Comparison of ENCODE assay signal across 14 cellular contexts in genomic region chr4:139956436-139957107, GRCh38.
DNase-seq lines count a peak whose midpoint lies in the region; ATAC-seq, FAIRE-seq and TF ChIP-seq lines count a peak whose summit lies in the region.
"Had no signal": no experiment of that assay in that cellular context is flagged by ENCODE, and none has a peak within 500 bp of the region (broad histone marks: within the 10 kb centered on the region; RNA-seq: fewer than 3 reads in every experiment).

No MANE protein-coding gene starts in this region.

- H3K79me2 ChIP-seq in SK-N-SH (ENCODE audit: insufficient read depth) (no peaks in the 10 kb centered on the region), endothelial cell of umbilical vein (ENCODE audit: control insufficient read depth, insufficient read depth, low read length) (no peaks in the 10 kb centered on the region)

- H3F3A ChIP-seq in SK-N-SH (replicated peaks; ENCODE audit: insufficient read depth): no peaks in the 10 kb centered on the region

- no peaks in the 10 kb centered on the region for H3K9me3 ChIP-seq in SK-N-SH
- H3K9me3 ChIP-seq in endothelial cell of umbilical vein (replicated peaks; ENCODE audit: control insufficient read depth, insufficient read depth, low read length): no peaks in the 10 kb centered on the region
- H3K9me3 ChIP-seq in tibial nerve: no peaks in the 10 kb centered on the region
- H3K9me3 ChIP-seq: body of pancreas had no signal

- POLR2A ChIA-PET in SK-N-SH (lab: Yijun Ruan, JAX) (no interaction called here), endothelial cell of umbilical vein (lab: Charles Lee) (no interaction called here)

- dilution Hi-C loops in endothelial cell of umbilical vein (cut with MboI; ENCODE audit: extremely low pct_ligation_motif_present, low sequenced_read_pairs): no loop called here

- H3K36me3 ChIP-seq in SK-N-SH (replicated peaks in 1 of 2; ENCODE audit: control insufficient read depth in 1 of 2, insufficient read depth in 2 of 2, low read length in 1 of 2) (no peaks in the 10 kb centered on the region), endothelial cell of umbilical vein (ENCODE audit: control insufficient read depth in 2 of 2, extremely low read depth in 1 of 2, insufficient read depth in 2 of 2, low read length in 2 of 2) (no peaks in the 10 kb centered on the region), tibial nerve (no peaks in the 10 kb centered on the region)

- BruUV-seq in endothelial cell of umbilical vein (replicated peaks; lab: Mats Ljungman, UMichigan): no TSS peak

- peak overlapping the region; percentile 15; the same call in 1 of the 2 replicates for H3K4me2 ChIP-seq in SK-N-SH
- peak overlapping the region; percentile 47 for H3K4me2 ChIP-seq in endothelial cell of umbilical vein (ENCODE audit: insufficient read depth, low read length)

- TF ChIP-seq POLR2A in endothelial cell of umbilical vein (IDR thresholded peaks at IDR 0.05; ENCODE audit: low read depth, low read length): no peak
- TF ChIP-seq POLR2A in tibial nerve (IDR thresholded peaks at IDR 0.05): no peak

- H3K4me1 ChIP-seq in SK-N-SH (ENCODE audit: control insufficient read depth in 1 of 2, insufficient read depth in 2 of 2, low read depth in 1 of 2, low read length in 1 of 2): peaks cover 0 to 36% of the 10 kb centered on the region in 2 experiments; a peak in 3 of 4 replicates
- H3K4me1 ChIP-seq in endothelial cell of umbilical vein (ENCODE audit: control insufficient read depth, extremely low read depth, insufficient read depth, low read length): peaks cover 17% of the 10 kb centered on the region
- H3K4me1 ChIP-seq in tibial nerve: peaks cover 0 to 59% (median 17%) of the 10 kb centered on the region in 4 donors

- no peaks in the 10 kb centered on the region for H3K27me3 ChIP-seq in SK-N-SH (ENCODE audit: insufficient read depth)
- H3K27me3 ChIP-seq in endothelial cell of umbilical vein (ENCODE audit: control insufficient read depth in 2 of 2, insufficient read depth in 2 of 2, low read length in 2 of 2): no peaks in the 10 kb centered on the region
- no peaks in the 10 kb centered on the region for H3K27me3 ChIP-seq in tibial nerve
- H3K27me3 ChIP-seq: body of pancreas had no signal

- H3K4me3 ChIP-seq in SK-N-SH (ENCODE audit: low read depth in 2 of 2, low read length in 1 of 2) (peak overlapping the region; percentile 10 to 27; a peak in 2 of 4 replicates), endothelial cell of umbilical vein (replicated peaks in 1 of 3; ENCODE audit: insufficient read depth in 1 of 3, low read depth in 1 of 3, low read length in 3 of 3) (no peak overlapping the region), tibial nerve (peak overlapping the region in 1 of 4 donors; percentile 40)
- H3K4me3 ChIP-seq: body of pancreas had no signal

- ATAC-seq in HG02642 (IDR thresholded peaks at IDR 0.05; ENCODE audit: poor library complexity, unreplicated experiment): no peak
- no peak for ATAC-seq in GM21717 (IDR thresholded peaks at IDR 0.05; ENCODE audit: unreplicated experiment)
- ATAC-seq: body of pancreas had no signal

- DNase-seq in SK-N-SH (no peak), endothelial cell of umbilical vein (ENCODE audit: low read depth, low spot score) (peak; percentile 62), lung microvascular endothelial cell (ENCODE audit: low read depth in 2 of 2) (peak; percentile 28 to 75), tibial nerve (ENCODE audit: low spot score in 2 of 2) (no peak), NK-92 (lab: John Stamatoyannopoulos, UW; ENCODE audit: unreplicated experiment) (no peak)
- DNase-seq: body of pancreas; CD4-positive, alpha-beta memory T cell; HCEC 1CT; MM.1S; NCI-H2171 treated with DMSO at 0.1 percent for 48 hours; OCI-M1; retina had no signal

- H3K9ac ChIP-seq in SK-N-SH (no peak overlapping the region), endothelial cell of umbilical vein (replicated peaks; ENCODE audit: extremely low read depth, insufficient read depth, low read length) (no peak overlapping the region)

- H4K20me1 ChIP-seq in SK-N-SH (ENCODE audit: insufficient read depth): no peaks in the 10 kb centered on the region
- no peaks in the 10 kb centered on the region for H4K20me1 ChIP-seq in endothelial cell of umbilical vein (replicated peaks; ENCODE audit: control insufficient read depth, extremely low read depth, insufficient read depth, low read length)

- FAIRE-seq in endothelial cell of umbilical vein (lab: Jason Lieb, UNC): no peak

- CTCF ChIA-PET in SK-N-SH (lab: Yijun Ruan, JAX) (interaction anchor here (1.3 to 1.9 kb wide), 4 partner anchors 8 to 222 kb away, joined by 4 to 5 read pairs (median 4); no protein-coding TSS in a partner anchor), endothelial cell of umbilical vein (lab: Charles Lee) (interaction anchor here (0.7 to 1.3 kb wide), 3 partner anchors 10 to 222 kb away, joined by 3 to 6 read pairs (median 4); no protein-coding TSS in a partner anchor)

- H3K9me2 ChIP-seq in SK-N-SH: no peaks in the 10 kb centered on the region

- H2AFZ ChIP-seq in SK-N-SH (ENCODE audit: low read depth): no peak overlapping the region; the same call in 1 of the 2 replicates
- peak overlapping the region; percentile 21 for H2AFZ ChIP-seq in endothelial cell of umbilical vein (ENCODE audit: low read depth, low read length)

- H3K27ac ChIP-seq in SK-N-SH (ENCODE audit: low read depth in 2 of 2, low read length in 1 of 2) (peak overlapping the region; percentile 1 to 94; a peak in 3 of 4 replicates), endothelial cell of umbilical vein (ENCODE audit: insufficient read depth, low read depth, low read length) (no peak overlapping the region), tibial nerve (peak overlapping the region in 3 of 4 donors; percentile 19 to 83 (median 77))

- intact Hi-C loops in endothelial cell of umbilical vein (cut with micrococcal nuclease): no loop called here

- WGBS in SK-N-SH (ENCODE audit: low lambda C conversion rate): 47% methylated on average over 7 of the region's 7 CpGs
- 24 to 30% methylated on average over 7 of the region's 7 CpGs for WGBS in tibial nerve, 2 donors

- no peak for TF ChIP-seq RAD21 in SK-N-SH (IDR thresholded peaks at IDR 0.05; ENCODE audit: low read length)

- TF ChIP-seq CTCF in SK-N-SH (IDR thresholded peaks at IDR 0.05): no peak
- TF ChIP-seq CTCF in endothelial cell of umbilical vein (IDR thresholded peaks at IDR 0.05; ENCODE audit: extremely low read depth in 1 of 2, insufficient read depth in 1 of 2, low read depth in 1 of 2, low read length in 2 of 2): no peak
- no peak for TF ChIP-seq CTCF in tibial nerve (IDR thresholded peaks at IDR 0.05)

- no peaks in the 10 kb centered on the region for H3K9me1 ChIP-seq in endothelial cell of umbilical vein (replicated peaks; ENCODE audit: control insufficient read depth, extremely low read depth, insufficient read depth, low read length)

- no peak for TF ChIP-seq EP300 in SK-N-SH (IDR thresholded peaks at IDR 0.05; ENCODE audit: borderline replicate concordance in 1 of 2, low read depth in 1 of 2, low read length in 1 of 2)
- TF ChIP-seq EP300 in tibial nerve (IDR thresholded peaks at IDR 0.05): peak in 1 of 2 donors; percentile 24

TF ChIP-seq in SK-N-SH, 30 proteins besides CTCF, POLR2A, EP300 and RAD21:
- TF ChIP-seq FOXM1 (IDR thresholded peaks at IDR 0.05; ENCODE audit: low read depth): no peak
- peak; percentile 14; the same call in 1 of the 2 replicates for TF ChIP-seq NFIC (IDR thresholded peaks at IDR 0.05; ENCODE audit: borderline replicate concordance)
- peak; percentile 44 for TF ChIP-seq GATA2 (CRISPR knock-in tag; IDR thresholded peaks at IDR 0.05)
- TF ChIP-seq RFX5 (IDR thresholded peaks at IDR 0.05; ENCODE audit: low read length): no peak

TF ChIP-seq in endothelial cell of umbilical vein, 7 proteins besides CTCF, POLR2A, EP300 and RAD21:
- TF ChIP-seq POLR2AphosphoS5 (IDR thresholded peaks at IDR 0.05; ENCODE audit: insufficient read depth, low read depth, low read length) (no peak), JUN (IDR thresholded peaks at IDR 0.05; ENCODE audit: borderline replicate concordance, insufficient read depth, insufficient read length, low read depth) (no peak), MYC (IDR thresholded peaks at IDR 0.05; ENCODE audit: low read depth, low read length) (no peak), FOS (IDR thresholded peaks at IDR 0.05; ENCODE audit: borderline replicate concordance, insufficient read depth, low read length) (no peak), EZH2 (IDR thresholded peaks at IDR 0.05; ENCODE audit: borderline replicate concordance, low read depth, low read length, severe bottlenecking) (no peak), GATA2 (IDR thresholded peaks at IDR 0.05; ENCODE audit: insufficient read depth, insufficient read length, low read depth, low read length) (no peak), MAX (IDR thresholded peaks at IDR 0.05; ENCODE audit: insufficient read depth, insufficient read length) (no peak)

Comparison
In these comparisons a context has a peak if more than half of its experiments do, and no peak if none do; other contexts are left out.
1. DNase-seq: peak in endothelial cell of umbilical vein (single experiment) and lung microvascular endothelial cell (2 of 2); none in SK-N-SH (single experiment), tibial nerve (0 of 2) and NK-92 (single experiment).
2. H3K4me3 ChIP-seq: peak in SK-N-SH (2 of 2); none in endothelial cell of umbilical vein (0 of 3).